In genomic region chr20:5544175-5544574, GRCh38 we compare ENCODE assay signal across 16 cellular contexts.
DNase-seq lines count a peak whose midpoint lies in the region; ATAC-seq, FAIRE-seq and TF ChIP-seq lines count a peak whose summit lies in the region.
"Had no signal": no experiment of that assay in that cellular context is flagged by ENCODE, and none has a peak within 500 bp of the region (broad histone marks: within the 10 kb centered on the region; RNA-seq: fewer than 3 reads in every experiment).

No MANE protein-coding gene starts in this region.

- CTCF ChIA-PET in MCF 10A (lab: Yijun Ruan, JAX) (interaction anchor here (0.6 to 3.5 kb wide), 6 partner anchors 14 to 533 kb away, joined by 3 to 12 read pairs (median 5); no protein-coding TSS in a partner anchor), K562 (lab: Yijun Ruan, JAX; ENCODE audit: low intra/inter-chr PET ratio) (no interaction called here)

- H3K27me3 Mint-ChIP-seq in MCF 10A (ENCODE audit: insufficient read depth, unreplicated experiment) = no peaks in the 10 kb centered on the region

- H3K27ac ChIP-seq in breast epithelium (no peak overlapping the region), K562 (ENCODE audit: extremely low read depth, low read depth, low read length) (no peak overlapping the region)

- no peak for TF ChIP-seq CTCF in MCF 10A (IDR thresholded peaks at IDR 0.05; ENCODE audit: unreplicated experiment)
- no peak for TF ChIP-seq CTCF in breast epithelium (IDR thresholded peaks at IDR 0.05)
- TF ChIP-seq CTCF in K562 (IDR thresholded peaks at IDR 0.05 in 2 of 3, conservative IDR thresholded peaks at IDR 0.05 in 1 of 3; ENCODE audit: insufficient read depth in 2 of 3, low read depth in 1 of 3, low read length in 3 of 3) = no peak

- H3K27me3 ChIP-seq in breast epithelium (no peaks in the 10 kb centered on the region), K562 (ENCODE audit: control insufficient read depth in 2 of 2, insufficient read depth in 2 of 2, low read length in 2 of 2) (no peaks in the 10 kb centered on the region)

- TF ChIP-seq RAD21 in K562 (CRISPR knock-in tag; conservative IDR thresholded peaks at IDR 0.05 in 1 of 2, IDR thresholded peaks at IDR 0.05 in 1 of 2) = no peak

- no peaks in the 10 kb centered on the region for H3K9me1 ChIP-seq in K562 (ENCODE audit: control insufficient read depth, insufficient read depth, low read length)

- no peaks in the 10 kb centered on the region for H3K9me3 Mint-ChIP-seq in MCF 10A (ENCODE audit: unreplicated experiment)
- no peaks in the 10 kb centered on the region for H3K9me3 Mint-ChIP-seq in stimulated activated effector memory CD8-positive, alpha-beta T cell treated with anti-CD3 and anti-CD28 coated beads, Interleukin-12 subunit alpha, Interleukin-12 subunit beta, amount 100 ng/mL, for 72 hours
- H3K9me3 Mint-ChIP-seq: CD8-positive, alpha-beta memory T cell; HFFc6 had no signal

- H3K9ac ChIP-seq in K562 (ENCODE audit: insufficient read depth in 1 of 2, low read depth in 2 of 2, low read length in 2 of 2) = no peak overlapping the region

- H3K9me3 ChIP-seq in breast epithelium (no peaks in the 10 kb centered on the region), K562 (replicated peaks; ENCODE audit: control insufficient read depth, insufficient read depth, low read depth, low read length) (no peaks in the 10 kb centered on the region)
- H3K9me3 ChIP-seq: Caco-2 had no signal

- peak overlapping the region; percentile 47 for H3K27ac Mint-ChIP-seq in MCF 10A (ENCODE audit: low read depth, unreplicated experiment)
- peak overlapping the region; percentile 48 for H3K27ac Mint-ChIP-seq in stimulated activated effector memory CD8-positive, alpha-beta T cell treated with anti-CD3 and anti-CD28 coated beads, Interleukin-12 subunit alpha, Interleukin-12 subunit beta, amount 100 ng/mL, for 72 hours
- H3K27ac Mint-ChIP-seq: HFFc6 had no signal

- H3K79me2 ChIP-seq in K562 (ENCODE audit: control insufficient read depth, insufficient read depth, low read length) = no peaks in the 10 kb centered on the region

- H3K36me3 ChIP-seq in breast epithelium (no peaks in the 10 kb centered on the region), K562 (ENCODE audit: control insufficient read depth, insufficient read depth, low read length) (peaks cover 34% of the 10 kb centered on the region)

- peaks cover 6% of the 10 kb centered on the region; the same call in 1 of the 2 replicates for H4K20me1 ChIP-seq in K562 (replicated peaks; ENCODE audit: control insufficient read depth, insufficient read depth, low read length)

- WGBS in K562 (ENCODE audit: insufficient coverage, low coverage, missing lambda C conversion rate) = 97% methylated on average over 3 of the region's 3 CpGs

- POLR2A ChIA-PET in MCF 10A (lab: Yijun Ruan, JAX) (interaction anchor here (0.7 to 2.2 kb wide), 4 partner anchors 9 to 244 kb away, joined by 3 to 7 read pairs (median 6); no protein-coding TSS in a partner anchor), K562 (lab: Yijun Ruan, JAX) (interaction anchor here (1.1 kb wide), 1 partner anchor 13 kb away, joined by 3 read pairs; no protein-coding TSS in a partner anchor)

- no peak overlapping the region for H2AFZ ChIP-seq in K562 (ENCODE audit: low read depth, low read length)

- peak; percentile 31 for FAIRE-seq in HTR-8/SVneo (lab: Jason Lieb, UNC)
- peak; percentile 11 for FAIRE-seq in K562 (lab: Jason Lieb, UNC)
- FAIRE-seq: GM18507, HepG2 had no signal

- H3K4me3 ChIP-seq in breast epithelium = no peak overlapping the region
- no peak overlapping the region for H3K4me3 ChIP-seq in K562

- H3K4me1 ChIP-seq in breast epithelium (no peaks in the 10 kb centered on the region), K562 (replicated peaks in 1 of 2; ENCODE audit: control insufficient read depth in 2 of 2, insufficient read depth in 2 of 2, low read length in 2 of 2) (peaks cover 0 to 9% of the 10 kb centered on the region in 2 experiments; a peak in 3 of 5 replicates)
- H3K4me1 ChIP-seq: Caco-2 had no signal

- intact Hi-C loops in MCF 10A (cut with micrococcal nuclease) = no loop called here
- intact Hi-C loops in breast epithelium (cut with DNase I; ENCODE audit: low total_unique reads) = no loop called here
- intact Hi-C loops in K562 (cut with micrococcal nuclease) = no loop called here

- no peak for ATAC-seq in K562
- ATAC-seq in stimulated activated effector memory CD8-positive, alpha-beta T cell treated with anti-CD3 and anti-CD28 coated beads, Interleukin-12 subunit alpha, Interleukin-12 subunit beta, amount 100 ng/mL, for 72 hours = no peak
- ATAC-seq: HepG2 had no signal

- TF ChIP-seq EP300 in K562 (IDR thresholded peaks at IDR 0.05; ENCODE audit: low read length) = no peak

- no peak overlapping the region for H3K4me3 Mint-ChIP-seq in MCF 10A (ENCODE audit: unreplicated experiment)
- H3K4me3 Mint-ChIP-seq in stimulated activated effector memory CD8-positive, alpha-beta T cell treated with anti-CD3 and anti-CD28 coated beads, Interleukin-12 subunit alpha, Interleukin-12 subunit beta, amount 100 ng/mL, for 72 hours = no peak overlapping the region
- H3K4me3 Mint-ChIP-seq: CD14-positive monocyte; CD8-positive, alpha-beta memory T cell; HFFc6 had no signal

- BruUV-seq in MCF 10A (replicated peaks; lab: Mats Ljungman, UMichigan) (no TSS peak), K562 (replicated peaks; lab: Mats Ljungman, UMichigan) (no TSS peak)

- DNase-seq in MCF 10A (ENCODE audit: unreplicated experiment) = no peak
- no peak for DNase-seq in breast epithelium (ENCODE audit: low spot score in 2 of 2)
- DNase-seq in HTR-8/SVneo (ENCODE audit: insufficient read length, low spot score) = no peak
- no peak for DNase-seq in K562 (ENCODE audit: extremely low read depth in 1 of 4, low spot score in 3 of 4)
- no peak for DNase-seq in stimulated activated effector memory CD8-positive, alpha-beta T cell treated with anti-CD3 and anti-CD28 coated beads, Interleukin-12 subunit alpha, Interleukin-12 subunit beta, amount 100 ng/mL, for 72 hours (ENCODE audit: low spot score in 2 of 2)
- no peak for DNase-seq in stimulated activated naive CD4-positive, alpha-beta T cell (lab: John Stamatoyannopoulos, UW)
- no peak for DNase-seq in NCI-H187 treated with DMSO at 0.1 percent for 48 hours (lab: John Stamatoyannopoulos, UW)
- DNase-seq: Caco-2; CD8-positive, alpha-beta memory T cell; DND-41; GF-D8; HCEC 1CT; HFFc6 had no signal

- TF ChIP-seq POLR2A in breast epithelium (IDR thresholded peaks at IDR 0.05) (no peak), K562 (conservative IDR thresholded peaks at IDR 0.05) (no peak)

- in situ Hi-C loops in K562 (cut with MboI) = no loop called here

- H3K36me3 Mint-ChIP-seq in MCF 10A (ENCODE audit: insufficient read depth, unreplicated experiment) = peaks cover 44% of the 10 kb centered on the region
- H3K36me3 Mint-ChIP-seq in stimulated activated effector memory CD8-positive, alpha-beta T cell treated with anti-CD3 and anti-CD28 coated beads, Interleukin-12 subunit alpha, Interleukin-12 subunit beta, amount 100 ng/mL, for 72 hours = peaks cover 60% of the 10 kb centered on the region

- no peak overlapping the region for H3K4me2 ChIP-seq in K562 (ENCODE audit: insufficient read depth, low read length)

- no peaks in the 10 kb centered on the region for H3K4me1 Mint-ChIP-seq in MCF 10A (ENCODE audit: insufficient read depth, unreplicated experiment)
- peaks cover 19% of the 10 kb centered on the region for H3K4me1 Mint-ChIP-seq in stimulated activated effector memory CD8-positive, alpha-beta T cell treated with anti-CD3 and anti-CD28 coated beads, Interleukin-12 subunit alpha, Interleukin-12 subunit beta, amount 100 ng/mL, for 72 hours

TF ChIP-seq in K562, 482 proteins besides CTCF, POLR2A, EP300 and RAD21 (continues in another document):
- TF ChIP-seq SRSF3 (IDR thresholded peaks at IDR 0.05; ENCODE audit: insufficient read depth, low read length) (no peak), KLF10 (CRISPR knock-in tag; IDR thresholded peaks at IDR 0.05) (no peak), RBM39 (optimal IDR thresholded peaks at IDR 0.05; ENCODE audit: low read depth, low read length) (no peak), KLF6 (CRISPR knock-in tag; IDR thresholded peaks at IDR 0.05; ENCODE audit: borderline replicate concordance) (no peak), KHSRP (IDR thresholded peaks at IDR 0.05) (no peak), HBP1 (CRISPR knock-in tag; IDR thresholded peaks at IDR 0.05) (no peak), HDAC6 (IDR thresholded peaks at IDR 0.05; ENCODE audit: low read depth, low read length) (no peak), CSDE1 (IDR thresholded peaks at IDR 0.05) (no peak), IRF1 (CRISPR knock-in tag; IDR thresholded peaks at IDR 0.05; ENCODE audit: borderline replicate concordance) (no peak), GATA2 (CRISPR knock-in tag; IDR thresholded peaks at IDR 0.05) (no peak), ZNF79 (CRISPR knock-in tag; IDR thresholded peaks at IDR 0.05; ENCODE audit: low read depth) (no peak), ZNF217 (CRISPR knock-in tag; IDR thresholded peaks at IDR 0.05) (no peak), E2F5 (CRISPR knock-in tag; IDR thresholded peaks at IDR 0.05) (no peak), KDM1A (IDR thresholded peaks at IDR 0.05) (no peak), NFRKB (IDR thresholded peaks at IDR 0.05; ENCODE audit: low read depth) (no peak)
